In genomic region chr20:61561111-61561830, GRCh38 we compare ENCODE assay signal across 1 cellular context.
TF ChIP-seq lines count a peak whose summit lies in the region.

No MANE protein-coding gene starts in this region.

TF ChIP-seq in K562, 482 proteins besides CTCF, POLR2A, EP300 and RAD21 (continued from another document):
- TF ChIP-seq ZBTB40 (IDR thresholded peaks at IDR 0.05) (peak; percentile 88), ZBTB40 (CRISPR knock-in tag; IDR thresholded peaks at IDR 0.05) (no peak)
